ENCODE assay signal across 10 cellular contexts in the genomic region with DNA sequence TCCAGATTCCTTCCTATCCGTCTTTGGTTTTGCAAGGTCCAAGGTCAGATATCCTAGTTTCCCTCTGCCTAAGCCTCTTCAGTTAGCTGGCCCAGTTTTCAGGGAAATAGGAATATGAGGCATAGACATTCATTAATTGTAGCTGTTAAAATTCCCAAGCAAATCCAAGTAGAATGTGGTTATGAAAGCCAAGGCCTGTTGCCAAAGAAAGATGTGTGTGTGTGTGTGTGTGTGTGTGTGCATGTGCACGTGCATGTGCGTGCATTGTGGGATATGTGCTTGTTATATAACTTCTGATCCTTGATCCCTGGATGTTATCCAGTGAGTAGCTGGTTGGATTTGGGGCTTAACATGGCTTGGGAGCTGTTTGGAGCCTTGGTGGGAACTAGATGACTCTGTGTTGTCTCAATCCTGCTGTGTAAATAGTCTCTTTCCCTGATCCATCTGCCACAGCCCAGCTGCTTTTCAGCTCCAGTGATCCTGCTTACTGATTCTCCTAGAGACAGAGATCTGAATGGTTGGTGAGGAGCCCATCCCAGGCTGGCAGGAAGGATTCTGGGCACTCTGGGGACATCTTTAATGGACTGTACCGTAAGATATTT.
DNase-seq lines count a peak whose midpoint lies in the region; TF ChIP-seq lines count a peak whose summit lies in the region.
"Had no signal": no experiment of that assay in that cellular context is flagged by ENCODE, and none has a peak within 500 bp of the region (broad histone marks: within the 10 kb centered on the region; RNA-seq: fewer than 3 reads in every experiment).

No MANE protein-coding gene starts in this region.

- H3K4me3 Mint-ChIP-seq in progenitor cell of endocrine pancreas (ENCODE audit: low read depth), result no peak overlapping the region
- H3K4me3 Mint-ChIP-seq: activated naive CD8-positive, alpha-beta T cell had no signal

- DNase-seq in DMS53 (lab: John Stamatoyannopoulos, UW) (peak; percentile 98), NCI-H82 treated with DMSO at 0.1 percent for 48 hours (lab: John Stamatoyannopoulos, UW; ENCODE audit: unreplicated experiment) (peak; percentile 99), fibroblast of pulmonary artery (ENCODE audit: low read depth) (peak; percentile 68), progenitor cell of endocrine pancreas (ENCODE audit: low spot score, unreplicated experiment) (no peak), SIG-M5 treated with dmso at 0.1 percent for 504 hours (lab: John Stamatoyannopoulos, UW; ENCODE audit: unreplicated experiment) (no peak), posterior vena cava (ENCODE audit: low spot score) (no peak), HEK293T (ENCODE audit: extremely low spot score) (no peak)
- DNase-seq in activated CD4-positive, alpha-beta T cell treated with anti-CD3 and anti-CD28 coated beads, Interleukin-2, amount 50 U/mL, for 4 hours, result no peak

- peak overlapping the region; percentile 31 for H3K27ac Mint-ChIP-seq in progenitor cell of endocrine pancreas
- H3K27ac Mint-ChIP-seq: activated naive CD8-positive, alpha-beta T cell had no signal

- CTCF ChIA-PET in HEK293T (lab: Yijun Ruan, JAX), result interaction anchor here (0.5 to 1.9 kb wide), 7 partner anchors 10 to 641 kb away, joined by 3 to 7 read pairs (median 4); no protein-coding TSS in a partner anchor

- peaks cover 1% of the 10 kb centered on the region for H3K4me1 Mint-ChIP-seq in progenitor cell of endocrine pancreas (ENCODE audit: low read depth)

- TF ChIP-seq CTCF in fibroblast of pulmonary artery (IDR thresholded peaks at IDR 0.05; ENCODE audit: low read length, missing control alignments) (no peak), progenitor cell of endocrine pancreas (IDR thresholded peaks at IDR 0.05; ENCODE audit: unreplicated experiment) (no peak)

- intact Hi-C loops in posterior vena cava (cut with DNase I), result no loop called here

- no peaks in the 10 kb centered on the region for H3K36me3 Mint-ChIP-seq in progenitor cell of endocrine pancreas (ENCODE audit: insufficient read depth)
- H3K36me3 Mint-ChIP-seq: activated naive CD8-positive, alpha-beta T cell had no signal

- POLR2A ChIA-PET in HEK293T (lab: Yijun Ruan, JAX), result interaction anchor here (1.3 kb wide), 1 partner anchor 12 kb away, joined by 3 read pairs; no protein-coding TSS in a partner anchor

- no peaks in the 10 kb centered on the region for H3K9me3 Mint-ChIP-seq in progenitor cell of endocrine pancreas (ENCODE audit: low read depth)

- H3K27me3 Mint-ChIP-seq in progenitor cell of endocrine pancreas, result peaks cover 2% of the 10 kb centered on the region

- H3K4me3 ChIP-seq in fibroblast of pulmonary artery (replicated peaks; ENCODE audit: low read depth, low read length), result no peak overlapping the region
- H3K4me3 ChIP-seq: tibial artery had no signal

TF ChIP-seq in HEK293T, 16 proteins besides CTCF, POLR2A, EP300 and RAD21:
- TF ChIP-seq BHLHE40 (IDR thresholded peaks at IDR 0.05; ENCODE audit: borderline replicate concordance), result no peak
- no peak for TF ChIP-seq CTBP1 (IDR thresholded peaks at IDR 0.05; ENCODE audit: borderline replicate concordance)
- TF ChIP-seq FOXK2 (IDR thresholded peaks at IDR 0.05), result no peak
- TF ChIP-seq LEF1 (IDR thresholded peaks at IDR 0.05; ENCODE audit: borderline replicate concordance), result no peak
- no peak for TF ChIP-seq FOXM1 (IDR thresholded peaks at IDR 0.05; ENCODE audit: borderline replicate concordance)
- no peak for TF ChIP-seq NFRKB (IDR thresholded peaks at IDR 0.05)
- no peak for TF ChIP-seq ELF4 (IDR thresholded peaks at IDR 0.05)
- no peak for TF ChIP-seq L3MBTL2 (conservative IDR thresholded peaks at IDR 0.05)
- TF ChIP-seq HDGF (IDR thresholded peaks at IDR 0.05; ENCODE audit: borderline replicate concordance), result no peak
- no peak for TF ChIP-seq FOXA1 (IDR thresholded peaks at IDR 0.05)
TF ChIP-seq in HEK293T: peak in this region for 0.

Comparison
In these comparisons a context has a peak if more than half of its experiments do, and no peak if none do; other contexts are left out.
1. DNase-seq: peak in DMS53 (single experiment), NCI-H82 treated with DMSO at 0.1 percent for 48 hours (single experiment) and fibroblast of pulmonary artery (single experiment); none in progenitor cell of endocrine pancreas (single experiment), SIG-M5 treated with dmso at 0.1 percent for 504 hours (single experiment), posterior vena cava (single experiment), activated CD4-positive, alpha-beta T cell treated with anti-CD3 and anti-CD28 coated beads, Interleukin-2, amount 50 U/mL, for 4 hours (0 of 2) and HEK293T (single experiment).